In the genomic region with DNA sequence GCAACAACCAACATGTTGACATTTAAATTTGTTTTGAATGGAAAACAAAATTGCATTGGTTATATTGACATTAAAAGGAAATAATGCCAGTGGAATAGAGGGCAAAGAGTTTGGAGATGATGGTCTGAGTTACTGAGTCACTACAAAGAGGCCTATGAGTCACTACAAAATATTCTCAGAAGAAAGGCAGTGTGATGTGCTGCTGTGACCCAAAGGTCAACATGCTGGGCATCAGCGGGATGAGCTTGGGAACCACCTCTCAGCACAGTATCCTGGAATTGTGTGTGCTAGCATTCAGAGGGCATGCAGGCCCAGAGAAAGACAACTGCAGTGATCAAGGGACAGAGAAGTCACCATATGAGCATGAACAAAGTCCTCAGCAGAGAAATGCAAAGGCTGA, we compare ENCODE assay signal across 1 cellular context.
TF ChIP-seq lines count a peak whose summit lies in the region.

No MANE protein-coding gene starts in this region.

TF ChIP-seq in HEK293, 187 proteins besides CTCF, POLR2A, EP300 and RAD21 (continued from another document):
- TF ChIP-seq ZFP69B (tag by site-specific recombination; IDR thresholded peaks at IDR 0.05) (no peak), ZNF24 (tag by site-specific recombination; IDR thresholded peaks at IDR 0.05) (no peak), ZNF423 (tag by site-specific recombination; IDR thresholded peaks at IDR 0.05) (no peak), ZNF114 (tag by site-specific recombination; IDR thresholded peaks at IDR 0.05) (no peak), ZNF133 (tag by site-specific recombination; IDR thresholded peaks at IDR 0.05) (no peak), ZNF791 (tag by site-specific recombination; IDR thresholded peaks at IDR 0.05) (no peak), ZNF629 (tag by site-specific recombination; IDR thresholded peaks at IDR 0.05) (0 out of 2 replicates have a peak, but pooled peaks have one; percentile 14), ZNF777 (tag by site-specific recombination; IDR thresholded peaks at IDR 0.05; ENCODE audit: borderline replicate concordance) (no peak), ZNF157 (tag by site-specific recombination; IDR thresholded peaks at IDR 0.05) (no peak), ZBTB1 (tag by site-specific recombination; IDR thresholded peaks at IDR 0.05) (no peak)
- TF ChIP-seq, protein P1, sequence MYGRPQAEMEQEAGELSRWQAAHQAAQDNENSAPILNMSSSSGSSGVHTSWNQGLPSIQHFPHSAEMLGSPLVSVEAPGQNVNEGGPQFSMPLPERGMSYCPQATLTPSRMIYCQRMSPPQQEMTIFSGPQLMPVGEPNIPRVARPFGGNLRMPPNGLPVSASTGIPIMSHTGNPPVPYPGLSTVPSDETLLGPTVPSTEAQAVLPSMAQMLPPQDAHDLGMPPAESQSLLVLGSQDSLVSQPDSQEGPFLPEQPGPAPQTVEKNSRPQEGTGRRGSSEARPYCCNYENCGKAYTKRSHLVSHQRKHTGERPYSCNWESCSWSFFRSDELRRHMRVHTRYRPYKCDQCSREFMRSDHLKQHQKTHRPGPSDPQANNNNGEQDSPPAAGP (tag by site-specific recombination; IDR thresholded peaks at IDR 0.05) = no peak
- TF ChIP-seq, protein P2, sequence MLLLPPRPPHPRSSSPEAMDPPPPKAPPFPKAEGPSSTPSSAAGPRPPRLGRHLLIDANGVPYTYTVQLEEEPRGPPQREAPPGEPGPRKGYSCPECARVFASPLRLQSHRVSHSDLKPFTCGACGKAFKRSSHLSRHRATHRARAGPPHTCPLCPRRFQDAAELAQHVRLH (tag by site-specific recombination; IDR thresholded peaks at IDR 0.05) = no peak
- TF ChIP-seq, protein P3, sequence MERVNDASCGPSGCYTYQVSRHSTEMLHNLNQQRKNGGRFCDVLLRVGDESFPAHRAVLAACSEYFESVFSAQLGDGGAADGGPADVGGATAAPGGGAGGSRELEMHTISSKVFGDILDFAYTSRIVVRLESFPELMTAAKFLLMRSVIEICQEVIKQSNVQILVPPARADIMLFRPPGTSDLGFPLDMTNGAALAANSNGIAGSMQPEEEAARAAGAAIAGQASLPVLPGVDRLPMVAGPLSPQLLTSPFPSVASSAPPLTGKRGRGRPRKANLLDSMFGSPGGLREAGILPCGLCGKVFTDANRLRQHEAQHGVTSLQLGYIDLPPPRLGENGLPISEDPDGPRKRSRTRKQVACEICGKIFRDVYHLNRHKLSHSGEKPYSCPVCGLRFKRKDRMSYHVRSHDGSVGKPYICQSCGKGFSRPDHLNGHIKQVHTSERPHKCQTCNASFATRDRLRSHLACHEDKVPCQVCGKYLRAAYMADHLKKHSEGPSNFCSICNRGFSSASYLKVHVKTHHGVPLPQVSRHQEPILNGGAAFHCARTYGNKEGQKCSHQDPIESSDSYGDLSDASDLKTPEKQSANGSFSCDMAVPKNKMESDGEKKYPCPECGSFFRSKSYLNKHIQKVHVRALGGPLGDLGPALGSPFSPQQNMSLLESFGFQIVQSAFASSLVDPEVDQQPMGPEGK (tag by site-specific recombination; IDR thresholded peaks at IDR 0.05) = no peak
- TF ChIP-seq, protein P4, sequence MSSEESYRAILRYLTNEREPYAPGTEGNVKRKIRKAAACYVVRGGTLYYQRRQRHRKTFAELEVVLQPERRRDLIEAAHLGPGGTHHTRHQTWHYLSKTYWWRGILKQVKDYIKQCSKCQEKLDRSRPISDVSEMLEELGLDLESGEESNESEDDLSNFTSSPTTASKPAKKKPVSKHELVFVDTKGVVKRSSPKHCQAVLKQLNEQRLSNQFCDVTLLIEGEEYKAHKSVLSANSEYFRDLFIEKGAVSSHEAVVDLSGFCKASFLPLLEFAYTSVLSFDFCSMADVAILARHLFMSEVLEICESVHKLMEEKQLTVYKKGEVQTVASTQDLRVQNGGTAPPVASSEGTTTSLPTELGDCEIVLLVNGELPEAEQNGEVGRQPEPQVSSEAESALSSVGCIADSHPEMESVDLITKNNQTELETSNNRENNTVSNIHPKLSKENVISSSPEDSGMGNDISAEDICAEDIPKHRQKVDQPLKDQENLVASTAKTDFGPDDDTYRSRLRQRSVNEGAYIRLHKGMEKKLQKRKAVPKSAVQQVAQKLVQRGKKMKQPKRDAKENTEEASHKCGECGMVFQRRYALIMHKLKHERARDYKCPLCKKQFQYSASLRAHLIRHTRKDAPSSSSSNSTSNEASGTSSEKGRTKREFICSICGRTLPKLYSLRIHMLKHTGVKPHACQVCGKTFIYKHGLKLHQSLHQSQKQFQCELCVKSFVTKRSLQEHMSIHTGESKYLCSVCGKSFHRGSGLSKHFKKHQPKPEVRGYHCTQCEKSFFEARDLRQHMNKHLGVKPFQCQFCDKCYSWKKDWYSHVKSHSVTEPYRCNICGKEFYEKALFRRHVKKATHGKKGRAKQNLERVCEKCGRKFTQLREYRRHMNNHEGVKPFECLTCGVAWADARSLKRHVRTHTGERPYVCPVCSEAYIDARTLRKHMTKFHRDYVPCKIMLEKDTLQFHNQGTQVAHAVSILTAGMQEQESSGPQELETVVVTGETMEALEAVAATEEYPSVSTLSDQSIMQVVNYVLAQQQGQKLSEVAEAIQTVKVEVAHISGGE (tag by site-specific recombination; conservative IDR thresholded peaks at IDR 0.05; ENCODE audit: low read depth) = no peak
- TF ChIP-seq, protein P5, sequence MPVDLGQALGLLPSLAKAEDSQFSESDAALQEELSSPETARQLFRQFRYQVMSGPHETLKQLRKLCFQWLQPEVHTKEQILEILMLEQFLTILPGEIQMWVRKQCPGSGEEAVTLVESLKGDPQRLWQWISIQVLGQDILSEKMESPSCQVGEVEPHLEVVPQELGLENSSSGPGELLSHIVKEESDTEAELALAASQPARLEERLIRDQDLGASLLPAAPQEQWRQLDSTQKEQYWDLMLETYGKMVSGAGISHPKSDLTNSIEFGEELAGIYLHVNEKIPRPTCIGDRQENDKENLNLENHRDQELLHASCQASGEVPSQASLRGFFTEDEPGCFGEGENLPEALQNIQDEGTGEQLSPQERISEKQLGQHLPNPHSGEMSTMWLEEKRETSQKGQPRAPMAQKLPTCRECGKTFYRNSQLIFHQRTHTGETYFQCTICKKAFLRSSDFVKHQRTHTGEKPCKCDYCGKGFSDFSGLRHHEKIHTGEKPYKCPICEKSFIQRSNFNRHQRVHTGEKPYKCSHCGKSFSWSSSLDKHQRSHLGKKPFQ (tag by site-specific recombination; IDR thresholded peaks at IDR 0.05) = no peak
